9 cellular contexts compared by ENCODE assay signal in genomic region chr17:29158515-29159275, GRCh38. TPM values are rescaled to one million over a fixed set of nuclear protein-coding genes. Genes with fewer than 3 reads are reported as not detected.
DNase-seq lines count a peak whose midpoint lies in the region; ATAC-seq and TF ChIP-seq lines count a peak whose summit lies in the region.
"Had no signal": no experiment of that assay in that cellular context is flagged by ENCODE, and none has a peak within 500 bp of the region (broad histone marks: within the 10 kb centered on the region; RNA-seq: fewer than 3 reads in every experiment).

No MANE protein-coding gene starts in this region.

- H3K27ac Mint-ChIP-seq in chondrocyte (ENCODE audit: unreplicated experiment): peak overlapping the region; percentile 73
- H3K27ac Mint-ChIP-seq in nephron: peak overlapping the region; percentile 61 to 66 (median 63)

- no peak for ATAC-seq in HG03432 (IDR thresholded peaks at IDR 0.05; ENCODE audit: unreplicated experiment)

- DNase-seq in AG20443 (ENCODE audit: low spot score) (peak; percentile 59), M059J (ENCODE audit: low read depth) (peak; percentile 91), chondrocyte (ENCODE audit: low spot score) (no peak), SHP77 (lab: John Stamatoyannopoulos, UW) (no peak), NCI-H510A (lab: John Stamatoyannopoulos, UW) (no peak), pons (ENCODE audit: low spot score) (no peak)
- DNase-seq: activated T-cell treated with anti-CD3 and anti-CD28 coated beads, Interleukin-2, amount 50 U/mL, for 1 hour had no signal

- H3K9me3 Mint-ChIP-seq in chondrocyte (ENCODE audit: low read depth) (no peaks in the 10 kb centered on the region), nephron (no peaks in the 10 kb centered on the region)

- H3K4me1 Mint-ChIP-seq in chondrocyte (ENCODE audit: low read depth): peaks cover 87% of the 10 kb centered on the region
- H3K4me1 Mint-ChIP-seq in nephron: peaks cover 74% of the 10 kb centered on the region

- H3K27me3 Mint-ChIP-seq in chondrocyte (ENCODE audit: low read depth): no peaks in the 10 kb centered on the region
- no peaks in the 10 kb centered on the region for H3K27me3 Mint-ChIP-seq in nephron (ENCODE audit: low read depth)

- no peak for TF ChIP-seq CTCF in chondrocyte (IDR thresholded peaks at IDR 0.05)
- TF ChIP-seq CTCF in nephron (IDR thresholded peaks at IDR 0.05; ENCODE audit: unreplicated experiment in 3 of 3): no peak

- H3K4me3 Mint-ChIP-seq in chondrocyte (ENCODE audit: unreplicated experiment) (no peak overlapping the region), nephron (no peak overlapping the region)

- H3K36me3 Mint-ChIP-seq in chondrocyte (ENCODE audit: low read depth) (no peaks in the 10 kb centered on the region), nephron (ENCODE audit: low read depth) (no peaks in the 10 kb centered on the region)

RNA-seq across cellular contexts. Expression of gene MYO18A, which starts 21.5 kb away (rescaled TPM):
- total RNA-seq in M059J (2014; rRNA removed; shearing (Covaris generic)): 21.8 and 63.3 TPM in 2 replicates
- total RNA-seq in chondrocyte: 24.4 to 30.0 TPM (median 26.1 TPM) in 3 replicates

Comparison
In these comparisons a context has a peak if more than half of its experiments do, and no peak if none do; other contexts are left out.
1. DNase-seq: peak in AG20443 (single experiment) and M059J (single experiment); none in chondrocyte (single experiment), SHP77 (0 of 2), NCI-H510A (single experiment) and pons (single experiment).